Comparison of ENCODE assay signal across 9 cellular contexts in genomic region chr5:96439477-96440184, GRCh38. TPM values are rescaled to one million over a fixed set of nuclear protein-coding genes. Genes with fewer than 3 reads are reported as not detected.
DNase-seq lines count a peak whose midpoint lies in the region; ATAC-seq and TF ChIP-seq lines count a peak whose summit lies in the region.
"Had no signal": no experiment of that assay in that cellular context is flagged by ENCODE, and none has a peak within 500 bp of the region (broad histone marks: within the 10 kb centered on the region; RNA-seq: fewer than 3 reads in every experiment).

No MANE protein-coding gene starts in this region.

- no peak overlapping the region for H2AFZ ChIP-seq in fibroblast of lung (ENCODE audit: low read length)

- no peak overlapping the region for H3K27ac ChIP-seq in fibroblast of lung (ENCODE audit: insufficient read depth, low read length)

- no peak overlapping the region for H3K4me2 ChIP-seq in fibroblast of lung (ENCODE audit: extremely low read depth, insufficient read depth, low read length)

- H3K9me3 Mint-ChIP-seq in nephron progenitor cell = no peaks in the 10 kb centered on the region

- DNase-seq in fibroblast of lung (ENCODE audit: low read depth in 2 of 2) (peak in 1 of 2 donors; percentile 9), Right ventricle myocardium superior (no peak), nephron progenitor cell (no peak), DMS79 (lab: John Stamatoyannopoulos, UW) (no peak)
- no peak for DNase-seq in effector CD4-positive, alpha-beta T cell
- DNase-seq: activated naive CD4-positive, alpha-beta T cell treated with anti-CD3 and anti-CD28 coated beads, Interleukin-2, amount 50 U/mL, for 16 hours had no signal

- intact Hi-C loops in Right ventricle myocardium superior (cut with DNase I) = no loop called here

- no peak overlapping the region for H3K4me3 ChIP-seq in fibroblast of lung (replicated peaks in 1 of 4; ENCODE audit: control extremely low read depth in 1 of 4, insufficient read depth in 1 of 4, low read depth in 3 of 4, low read length in 4 of 4)

- H3K4me1 ChIP-seq in fibroblast of lung (ENCODE audit: control insufficient read depth, extremely low read depth, insufficient read depth, low read length) = no peaks in the 10 kb centered on the region

- no peaks in the 10 kb centered on the region for H3K36me3 Mint-ChIP-seq in nephron progenitor cell (ENCODE audit: low read depth)

- no peaks in the 10 kb centered on the region for H3K9me3 ChIP-seq in fibroblast of lung (ENCODE audit: control insufficient read depth, insufficient read depth, low read depth, low read length)

- peaks cover 11% of the 10 kb centered on the region for H3K27me3 ChIP-seq in fibroblast of lung (ENCODE audit: control insufficient read depth, insufficient read depth, low read length)

- H3K9ac ChIP-seq in fibroblast of lung (ENCODE audit: insufficient read depth, low read length) = no peak overlapping the region

- TF ChIP-seq CTCF in fibroblast of lung (conservative IDR thresholded peaks at IDR 0.05 in 1 of 2, IDR thresholded peaks at IDR 0.05 in 1 of 2; ENCODE audit: low read depth in 1 of 2, low read length in 2 of 2) (peak; percentile 3 to 18), nephron progenitor cell (IDR thresholded peaks at IDR 0.05) (no peak)

- H3K27ac Mint-ChIP-seq in nephron progenitor cell = no peak overlapping the region

- peaks cover 1% of the 10 kb centered on the region for H3K4me1 Mint-ChIP-seq in nephron progenitor cell

- no peaks in the 10 kb centered on the region for H3K79me2 ChIP-seq in fibroblast of lung (ENCODE audit: control insufficient read depth, insufficient read depth, low read length)

- H4K20me1 ChIP-seq in fibroblast of lung (ENCODE audit: control insufficient read depth, extremely low read depth, insufficient read depth, low read length) = no peaks in the 10 kb centered on the region

- peaks cover 4% of the 10 kb centered on the region for H3K27me3 Mint-ChIP-seq in nephron progenitor cell (ENCODE audit: low read depth, poor library complexity)

- ATAC-seq in GM18502 (IDR thresholded peaks at IDR 0.05; ENCODE audit: poor library complexity, unreplicated experiment) (peak; percentile 95), GM21576 (IDR thresholded peaks at IDR 0.05; ENCODE audit: unreplicated experiment) (peak; percentile 93), HG03457 (IDR thresholded peaks at IDR 0.05; ENCODE audit: unreplicated experiment) (peak; percentile 85), Right ventricle myocardium superior (ENCODE audit: poor library complexity) (no peak)

- H3K36me3 ChIP-seq in fibroblast of lung (ENCODE audit: control insufficient read depth, insufficient read depth, low read length) = no peaks in the 10 kb centered on the region

- H3K4me3 Mint-ChIP-seq in nephron progenitor cell = no peak overlapping the region

RNA-seq across cellular contexts. Expression of gene PCSK1, which starts 6.6 kb away (rescaled TPM):
- total RNA-seq in fibroblast of lung (not detected in 2 replicates), Right ventricle myocardium superior (not detected)
- polyA plus RNA-seq in fibroblast of lung = not detected in 2 replicates
- polyA plus RNA-seq in fibroblast of lung (2012) = not detected in 2 replicates
- polyA minus RNA-seq in fibroblast of lung (ENCODE audit: low replicate concordance) = not detected in 2 replicates
